In genomic region chr1:23399229-23399628, GRCh38 we compare ENCODE assay signal across 1 cellular context.
TF ChIP-seq lines count a peak whose summit lies in the region.

No MANE protein-coding gene starts in this region.

TF ChIP-seq in HepG2, 621 proteins besides CTCF, POLR2A, EP300 and RAD21:
- TF ChIP-seq LRRFIP1 (CRISPR knock-in tag; conservative IDR thresholded peaks at IDR 0.05), result no peak
- TF ChIP-seq ZNF264 (CRISPR knock-in tag; IDR thresholded peaks at IDR 0.05), result peak; percentile 96
- no peak for TF ChIP-seq SMARCE1 (IDR thresholded peaks at IDR 0.05; ENCODE audit: borderline replicate concordance)
TF ChIP-seq in HepG2: peak in this region for 1.
